Comparison of ENCODE assay signal across 9 cellular contexts in genomic region chr5:17218353-17219005, GRCh38. TPM values are rescaled to one million over a fixed set of nuclear protein-coding genes. Genes with fewer than 3 reads are reported as not detected.
DNase-seq lines count a peak whose midpoint lies in the region; ATAC-seq, FAIRE-seq and TF ChIP-seq lines count a peak whose summit lies in the region.
"Had no signal": no experiment of that assay in that cellular context is flagged by ENCODE, and none has a peak within 500 bp of the region (broad histone marks: within the 10 kb centered on the region; RNA-seq: fewer than 3 reads in every experiment).

No MANE protein-coding gene starts in this region.

- H3K4me3 Mint-ChIP-seq in astrocyte (ENCODE audit: unreplicated experiment): peak overlapping the region; percentile 98
- no peak overlapping the region for H3K4me3 Mint-ChIP-seq in activated CD8-positive, alpha-beta memory T cell treated with anti-CD3 and anti-CD28 coated beads, Interleukin-2, amount 10 ng/mL, durations not matched to agents 7 days and 5 days

- no peak for TF ChIP-seq EP300 in Ishikawa (IDR thresholded peaks at IDR 0.05; ENCODE audit: borderline replicate concordance)

- TF ChIP-seq RAD21 in Ishikawa (IDR thresholded peaks at IDR 0.05; ENCODE audit: low read depth): no peak

- H3F3A ChIP-seq in DOHH2 (ENCODE audit: control insufficient read depth, insufficient read depth): peaks cover 7% of the 10 kb centered on the region; the same call in 1 of the 2 replicates

- peaks cover 65% of the 10 kb centered on the region for H3K4me1 ChIP-seq in DOHH2 (ENCODE audit: control insufficient read depth, low read length)
- H3K4me1 ChIP-seq in astrocyte (ENCODE audit: insufficient read depth, low read length): peaks cover 31% of the 10 kb centered on the region
- H3K4me1 ChIP-seq in iPS-15b (ENCODE audit: control insufficient read depth, insufficient read depth, low read length): peaks cover 33% of the 10 kb centered on the region
- peaks cover 47% of the 10 kb centered on the region for H3K4me1 ChIP-seq in skeletal muscle satellite cell (ENCODE audit: control insufficient read depth, insufficient read depth, low read length)

- FAIRE-seq in astrocyte (lab: Jason Lieb, UNC): no peak

- peaks cover 17% of the 10 kb centered on the region for H3K36me3 ChIP-seq in DOHH2 (ENCODE audit: control insufficient read depth, low read length)
- no peaks in the 10 kb centered on the region for H3K36me3 ChIP-seq in astrocyte (ENCODE audit: insufficient read depth, low read length)
- H3K36me3 ChIP-seq in iPS-15b (ENCODE audit: control insufficient read depth, insufficient read depth, low read length): no peaks in the 10 kb centered on the region
- H3K36me3 ChIP-seq in skeletal muscle satellite cell (ENCODE audit: insufficient read depth, low read length): peaks cover 19% of the 10 kb centered on the region

- peaks cover 4% of the 10 kb centered on the region for H3K36me3 Mint-ChIP-seq in astrocyte (ENCODE audit: low read depth, unreplicated experiment)
- peaks cover 2% of the 10 kb centered on the region for H3K36me3 Mint-ChIP-seq in activated CD8-positive, alpha-beta memory T cell treated with anti-CD3 and anti-CD28 coated beads, Interleukin-2, amount 10 ng/mL, durations not matched to agents 7 days and 5 days

- H3K4me3 ChIP-seq in DOHH2 (ENCODE audit: low read length) (peak overlapping the region; percentile 86), astrocyte (ENCODE audit: insufficient read depth, low read depth, low read length) (peak overlapping the region; percentile 97), iPS-15b (ENCODE audit: low read depth, low read length) (peak overlapping the region; percentile 95), skeletal muscle satellite cell (ENCODE audit: low read length) (peak overlapping the region; percentile 91)

- H3K27ac ChIP-seq in DOHH2 (ENCODE audit: low read depth, low read length): peak overlapping the region; percentile 30; the same call in 1 of the 2 replicates
- peak overlapping the region; percentile 94 for H3K27ac ChIP-seq in astrocyte (ENCODE audit: low read depth, low read length)

- H3K27ac Mint-ChIP-seq in astrocyte (ENCODE audit: unreplicated experiment): peak overlapping the region; percentile 95
- no peak overlapping the region for H3K27ac Mint-ChIP-seq in activated CD8-positive, alpha-beta memory T cell treated with anti-CD3 and anti-CD28 coated beads, Interleukin-2, amount 10 ng/mL, durations not matched to agents 7 days and 5 days

- H3K27me3 Mint-ChIP-seq in astrocyte (ENCODE audit: low read depth, unreplicated experiment): no peaks in the 10 kb centered on the region
- peaks cover 46% of the 10 kb centered on the region for H3K27me3 Mint-ChIP-seq in activated CD8-positive, alpha-beta memory T cell treated with anti-CD3 and anti-CD28 coated beads, Interleukin-2, amount 10 ng/mL, durations not matched to agents 7 days and 5 days

- H3K79me2 ChIP-seq in DOHH2 (ENCODE audit: control insufficient read depth, low read length): peaks cover 57% of the 10 kb centered on the region
- peaks cover 59% of the 10 kb centered on the region for H3K79me2 ChIP-seq in astrocyte (ENCODE audit: insufficient read depth, low read length)

- H3K9me2 ChIP-seq in DOHH2 (replicated peaks; ENCODE audit: control insufficient read depth, low read length): no peaks in the 10 kb centered on the region

- no peaks in the 10 kb centered on the region for H3K9me3 Mint-ChIP-seq in astrocyte (ENCODE audit: unreplicated experiment)
- no peaks in the 10 kb centered on the region for H3K9me3 Mint-ChIP-seq in activated CD8-positive, alpha-beta memory T cell treated with anti-CD3 and anti-CD28 coated beads, Interleukin-2, amount 10 ng/mL, durations not matched to agents 7 days and 5 days (ENCODE audit: low read depth)

- H4K20me1 ChIP-seq in DOHH2 (ENCODE audit: control insufficient read depth, insufficient read depth, low read depth, low read length) (no peaks in the 10 kb centered on the region), astrocyte (ENCODE audit: insufficient read depth, low read length) (peaks cover 41% of the 10 kb centered on the region)

- CTCF ChIA-PET in activated CD8-positive, alpha-beta memory T cell treated with anti-CD3 and anti-CD28 coated beads, Interleukin-2, amount 10 ng/mL, durations not matched to agents 7 days and 5 days (lab: Charles Lee): no interaction called here

- H3K4me2 ChIP-seq in DOHH2 (ENCODE audit: low read length) (peak overlapping the region; percentile 85), astrocyte (ENCODE audit: low read length) (peak overlapping the region; percentile 86), skeletal muscle satellite cell (ENCODE audit: low read length) (peak overlapping the region; percentile 85)

- TF ChIP-seq CTCF in DOHH2 (IDR thresholded peaks at IDR 0.05; ENCODE audit: low read depth, low read length, poor library complexity, severe bottlenecking) (no peak), GM20000 (IDR thresholded peaks at IDR 0.05; ENCODE audit: extremely low read depth, missing control alignments) (no peak), astrocyte (IDR thresholded peaks at IDR 0.05; ENCODE audit: insufficient read depth, low read depth, low read length) (no peak)

- H3K27me3 ChIP-seq in DOHH2 (ENCODE audit: control insufficient read depth, low read length) (peaks cover 17% of the 10 kb centered on the region), astrocyte (ENCODE audit: insufficient read depth, low read length) (no peaks in the 10 kb centered on the region), iPS-15b (ENCODE audit: control insufficient read depth, insufficient read depth, low read length) (no peaks in the 10 kb centered on the region), skeletal muscle satellite cell (ENCODE audit: control insufficient read depth, insufficient read depth, low read length) (peaks cover 5% of the 10 kb centered on the region)

- no peaks in the 10 kb centered on the region for H3K9me3 ChIP-seq in DOHH2 (ENCODE audit: control insufficient read depth, insufficient read depth, low read length)
- H3K9me3 ChIP-seq in astrocyte (ENCODE audit: insufficient read depth, low read depth, low read length): no peaks in the 10 kb centered on the region
- no peaks in the 10 kb centered on the region for H3K9me3 ChIP-seq in iPS-15b (ENCODE audit: control insufficient read depth, insufficient read depth, low read length)
- H3K9me3 ChIP-seq in skeletal muscle satellite cell (replicated peaks; ENCODE audit: low read length): no peaks in the 10 kb centered on the region

- H3K9ac ChIP-seq in astrocyte (ENCODE audit: low read length) (peak overlapping the region; percentile 98), iPS-15b (ENCODE audit: low read depth, low read length) (peak overlapping the region; percentile 19), skeletal muscle satellite cell (ENCODE audit: low read depth, low read length) (peak overlapping the region; percentile 85)

- H3K4me1 Mint-ChIP-seq in astrocyte (ENCODE audit: low read depth, unreplicated experiment): peaks cover 33% of the 10 kb centered on the region
- H3K4me1 Mint-ChIP-seq in activated CD8-positive, alpha-beta memory T cell treated with anti-CD3 and anti-CD28 coated beads, Interleukin-2, amount 10 ng/mL, durations not matched to agents 7 days and 5 days: peaks cover 4% of the 10 kb centered on the region

- H2AFZ ChIP-seq in astrocyte (ENCODE audit: low read depth, low read length): peak overlapping the region; percentile 23

- peak; percentile 46 for DNase-seq in GM20000 (ENCODE audit: low spot score)
- DNase-seq in astrocyte (ENCODE audit: low read depth): peak; percentile 66
- DNase-seq in activated CD4-positive, CD25-positive, alpha-beta regulatory T cell treated with anti-CD3 and anti-CD28 coated beads, Interleukin-2, amount 50 U/mL, for 72 hours: no peak
- no peak for DNase-seq in activated CD8-positive, alpha-beta memory T cell treated with anti-CD3 and anti-CD28 coated beads, Interleukin-2, amount 10 ng/mL, durations not matched to agents 7 days and 5 days

- no peak for ATAC-seq in activated CD8-positive, alpha-beta memory T cell treated with anti-CD3 and anti-CD28 coated beads, Interleukin-2, amount 10 ng/mL, durations not matched to agents 7 days and 5 days

TF ChIP-seq in Ishikawa, 13 proteins besides CTCF, POLR2A, EP300 and RAD21:
- TF ChIP-seq FOXM1 (IDR thresholded peaks at IDR 0.05; ENCODE audit: borderline replicate concordance, low read depth) (no peak), ZBTB7A (IDR thresholded peaks at IDR 0.05; ENCODE audit: low read depth) (0 out of 2 replicates have a peak, but pooled peaks have one; percentile 58), MAX (IDR thresholded peaks at IDR 0.05) (peak; percentile 29; the same call in 1 of the 2 replicates), REST (IDR thresholded peaks at IDR 0.05; ENCODE audit: low read depth) (no peak), TAF1 (IDR thresholded peaks at IDR 0.05; ENCODE audit: low read depth) (0 out of 2 replicates have a peak, but pooled peaks have one; percentile 23), NFIC (IDR thresholded peaks at IDR 0.05) (no peak)
TF ChIP-seq in Ishikawa: peak in this region for 3.

RNA-seq across cellular contexts. Expression of gene BASP1, which starts 1.0 kb away (rescaled TPM):
- total RNA-seq in astrocyte: 260 and 273 TPM in 2 replicates
- total RNA-seq in skeletal muscle satellite cell (2012; rRNA removed): 57.0 and 75.8 TPM in 2 replicates
- under 1 TPM in 1 of 2 experiments, not detected in 1; 0.75 TPM for total RNA-seq in activated CD8-positive, alpha-beta memory T cell treated with anti-CD3 and anti-CD28 coated beads, Interleukin-2, amount 10 ng/mL, durations not matched to agents 7 days and 5 days
- total RNA-seq: T-helper 2 cell treated with Interferon-gamma antibody and Interleukin-4, amounts not matched to agents 100 ng/mL and 5 ng/mL, for 36 hours had no signal

Comparison
In these comparisons a context has a peak if more than half of its experiments do, and no peak if none do; other contexts are left out.
1. DNase-seq: peak in GM20000 (single experiment) and astrocyte (single experiment); none in activated CD4-positive, CD25-positive, alpha-beta regulatory T cell treated with anti-CD3 and anti-CD28 coated beads, Interleukin-2, amount 50 U/mL, for 72 hours (single experiment) and activated CD8-positive, alpha-beta memory T cell treated with anti-CD3 and anti-CD28 coated beads, Interleukin-2, amount 10 ng/mL, durations not matched to agents 7 days and 5 days (single experiment).
2. H3K9ac ChIP-seq: peak in every context shown above with its lines; median percentile 98 in astrocyte; 85 in skeletal muscle satellite cell; 19 in iPS-15b.
3. RNA of gene BASP1, which starts 1.0 kb away (total RNA-seq): 260 to 273 TPM in astrocyte; 0.75 TPM in activated CD8-positive, alpha-beta memory T cell treated with anti-CD3 and anti-CD28 coated beads, Interleukin-2, amount 10 ng/mL, durations not matched to agents 7 days and 5 days; every median in the first group is over 100 times any median in the second.
4. Peak in every context shown above with its lines, with median percentiles within 50 percentile points of each other: H3K4me2 ChIP-seq and H3K4me3 ChIP-seq.